Comparison of ENCODE assay signal across 8 cellular contexts in the genomic region with DNA sequence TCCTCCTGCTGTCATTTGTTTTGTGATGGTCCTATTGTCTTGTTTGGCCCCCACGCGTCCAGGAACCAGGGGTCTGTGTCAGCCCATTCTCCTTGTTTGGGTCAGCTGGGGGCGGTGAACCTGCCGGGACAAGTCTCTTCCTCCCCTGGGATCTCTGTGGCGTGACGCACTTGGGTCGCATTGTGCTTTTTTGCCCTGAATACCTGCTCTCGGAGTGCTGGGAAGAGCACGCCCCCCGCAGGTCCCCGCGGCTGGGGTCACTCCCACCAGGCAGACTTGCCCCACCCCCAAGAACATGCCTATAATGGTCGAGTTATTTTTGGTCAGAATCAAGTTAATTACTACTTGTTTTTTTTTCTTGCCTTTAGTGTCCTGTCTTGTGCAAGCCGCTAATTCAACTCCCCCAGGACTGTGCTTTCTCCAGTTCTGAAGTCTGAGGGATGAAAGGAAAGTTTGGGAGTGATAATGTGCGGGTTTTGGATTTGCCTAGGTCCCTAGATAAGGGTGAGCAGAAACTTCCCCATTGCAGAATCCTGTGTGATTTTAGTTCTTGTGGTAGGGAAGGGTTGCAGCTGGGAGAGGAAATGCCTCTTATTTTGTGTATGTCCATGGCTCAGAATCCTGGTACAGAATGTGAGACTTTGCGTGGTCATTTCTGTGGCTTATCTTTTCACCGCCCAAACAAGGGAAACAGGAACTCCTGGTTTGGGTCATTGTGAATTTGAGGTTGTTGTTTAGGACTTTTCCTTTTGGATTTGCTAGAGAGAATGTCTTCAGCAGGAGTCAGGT. TPM values are rescaled to one million over a fixed set of nuclear protein-coding genes. Genes with fewer than 3 reads are reported as not detected.
DNase-seq lines count a peak whose midpoint lies in the region; ATAC-seq and TF ChIP-seq lines count a peak whose summit lies in the region.

No MANE protein-coding gene starts in this region.

- H3K9me3 ChIP-seq in iPS-18c (ENCODE audit: control insufficient read depth, insufficient read depth, low read length) (no peaks in the 10 kb centered on the region), smooth muscle cell (replicated peaks; ENCODE audit: low read depth) (no peaks in the 10 kb centered on the region)

- H3K4me3 ChIP-seq in iPS-18c (ENCODE audit: insufficient read depth, low read depth, low read length) (peak overlapping the region; percentile 70), smooth muscle cell (peak overlapping the region; percentile 63)

- 4% methylated on average over 16 of the region's 17 CpGs for WGBS in smooth muscle cell (ENCODE audit: low lambda C conversion rate)

- no peak overlapping the region for H3K27ac ChIP-seq in smooth muscle cell (ENCODE audit: low read depth)

- no peaks in the 10 kb centered on the region for H3K27me3 ChIP-seq in smooth muscle cell (ENCODE audit: low read depth)

- peaks cover 4% of the 10 kb centered on the region for H3K4me1 ChIP-seq in smooth muscle cell (ENCODE audit: low read depth)

- TF ChIP-seq CTCF in smooth muscle cell (IDR thresholded peaks at IDR 0.05; ENCODE audit: borderline replicate concordance, insufficient read depth, poor library complexity, severe bottlenecking): no peak

- no peaks in the 10 kb centered on the region for H3K79me2 ChIP-seq in smooth muscle cell (ENCODE audit: low read depth)

- peak; percentile 13 for ATAC-seq in HG02798 (IDR thresholded peaks at IDR 0.05; ENCODE audit: poor library complexity, unreplicated experiment)

- H3K9ac ChIP-seq in smooth muscle cell (ENCODE audit: low read depth): peak overlapping the region; percentile 30

- peak overlapping the region; percentile 88 for H3K4me2 ChIP-seq in smooth muscle cell

- no peaks in the 10 kb centered on the region for H3F3A ChIP-seq in smooth muscle cell (ENCODE audit: low read depth)

- DNase-seq in NCI-H1417 (lab: John Stamatoyannopoulos, UW) (peak; percentile 38 to 46 (median 41)), NCI-H1417 treated with DMSO at 0.1 percent for 48 hours (lab: John Stamatoyannopoulos, UW) (no peak), NCI-H748 treated with DMSO at 0.1 percent for 48 hours (lab: John Stamatoyannopoulos, UW) (peak; percentile 45), astrocyte of the hippocampus (ENCODE audit: low read depth, low spot score) (peak; percentile 42), smooth muscle cell (lab: John Stamatoyannopoulos, UW; ENCODE audit: unreplicated experiment) (no peak), epidermal melanocyte (ENCODE audit: insufficient read length, low spot score) (no peak)

- no peaks in the 10 kb centered on the region for H3K36me3 ChIP-seq in smooth muscle cell (ENCODE audit: low read depth)

- H2AFZ ChIP-seq in smooth muscle cell (ENCODE audit: low read depth): peak overlapping the region; percentile 71

- H4K20me1 ChIP-seq in smooth muscle cell (ENCODE audit: low read depth): no peaks in the 10 kb centered on the region

RNA-seq across cellular contexts. Expression of a gene that starts 0.8 kb away (rescaled TPM):
- total RNA-seq in smooth muscle cell: 3.0 and 4.2 TPM in 2 replicates
- polyA plus RNA-seq in smooth muscle cell: 0.49 and 1.1 TPM in 2 replicates

RNA-seq across cellular contexts. Expression of a gene that starts 29.6 kb away (rescaled TPM):
- 1,306 and 1,413 TPM in 2 replicates for total RNA-seq in smooth muscle cell
- 844 and 935 TPM in 2 replicates for polyA plus RNA-seq in smooth muscle cell

Comparison
In these comparisons a context has a peak if more than half of its experiments do, and no peak if none do; other contexts are left out.
1. DNase-seq: peak in NCI-H1417 (3 of 3), NCI-H748 treated with DMSO at 0.1 percent for 48 hours (single experiment) and astrocyte of the hippocampus (single experiment); none in NCI-H1417 treated with DMSO at 0.1 percent for 48 hours (single experiment), smooth muscle cell (single experiment) and epidermal melanocyte (single experiment).